Comparison of ENCODE assay signal across 12 cellular contexts in genomic region chr17:72603346-72604242, GRCh38.
A peak's percentile ranks its signal among the peaks of the same experiment; 100 is the strongest.
DNase-seq lines count a peak whose midpoint lies in the region; ATAC-seq, FAIRE-seq and TF ChIP-seq lines count a peak whose summit lies in the region.
"Had no signal": no experiment of that assay in that cellular context is flagged by ENCODE, and none has a peak within 500 bp of the region (broad histone marks: within the 10 kb centered on the region; RNA-seq: fewer than 3 reads in every experiment).

No MANE protein-coding gene starts in this region.

- H4K20me1 ChIP-seq in HepG2 (ENCODE audit: insufficient read depth, low read length) (no peaks in the 10 kb centered on the region), fibroblast of lung (ENCODE audit: control insufficient read depth, extremely low read depth, insufficient read depth, low read length) (no peaks in the 10 kb centered on the region)

- H3K36me3 ChIP-seq in HepG2 (replicated peaks in 1 of 2; ENCODE audit: control insufficient read depth in 1 of 2, insufficient read depth in 2 of 2, low read length in 2 of 2) (no peaks in the 10 kb centered on the region), right lobe of liver (no peaks in the 10 kb centered on the region), fibroblast of lung (ENCODE audit: control insufficient read depth, insufficient read depth, low read length) (no peaks in the 10 kb centered on the region)
- H3K36me3 ChIP-seq in naive thymus-derived CD4-positive, alpha-beta T cell (ENCODE audit: control insufficient read depth in 2 of 3, insufficient read depth in 3 of 3, low read length in 3 of 3): no peaks in the 10 kb centered on the region
- H3K36me3 ChIP-seq: neutrophil, upper lobe of right lung had no signal

- H2AFZ ChIP-seq in HepG2 (ENCODE audit: low read length) (no peak overlapping the region), fibroblast of lung (ENCODE audit: low read length) (no peak overlapping the region)

- H3K4me2 ChIP-seq in HepG2 (ENCODE audit: low read depth, low read length) (peak overlapping the region; percentile 72), fibroblast of lung (ENCODE audit: extremely low read depth, insufficient read depth, low read length) (no peak overlapping the region)

- BruUV-seq in HepG2 (replicated peaks; lab: Mats Ljungman, UMichigan): no TSS peak

- 50% methylated on average over 8 of the region's 8 CpGs for WGBS in HepG2 (ENCODE audit: low lambda C conversion rate)
- 82% methylated on average over 6 of the region's 8 CpGs for WGBS in right lobe of liver (ENCODE audit: insufficient coverage, low coverage, low lambda C conversion rate, missing lambda C conversion rate)

- peaks cover 0 to 18% (median 10%) of the 10 kb centered on the region in 11 donors for H3K9me3 Mint-ChIP-seq in naive thymus-derived CD4-positive, alpha-beta T cell

- H3K27ac ChIP-seq in HepG2 (ENCODE audit: extremely low read length, insufficient read depth, low read length): no peak overlapping the region
- no peak overlapping the region for H3K27ac ChIP-seq in right lobe of liver
- H3K27ac ChIP-seq in fibroblast of lung (ENCODE audit: insufficient read depth, low read length): no peak overlapping the region
- no peak overlapping the region for H3K27ac ChIP-seq in naive thymus-derived CD4-positive, alpha-beta T cell (ENCODE audit: low read depth, low read length)
- H3K27ac ChIP-seq: neutrophil, upper lobe of right lung had no signal

- no peak for TF ChIP-seq EP300 in HepG2 (IDR thresholded peaks at IDR 0.05; ENCODE audit: low read depth in 2 of 2, low read length in 2 of 2)
- no peak for TF ChIP-seq EP300 in HepG2 (CRISPR knock-in tag; IDR thresholded peaks at IDR 0.05; ENCODE audit: borderline replicate concordance)

- H3K36me3 Mint-ChIP-seq in naive thymus-derived CD4-positive, alpha-beta T cell: peaks cover 0 to 15% (median 0%) of the 10 kb centered on the region in 5 donors

- POLR2A ChIA-PET in HepG2 (lab: Yijun Ruan, JAX): interaction anchor here (1.1 to 4.1 kb wide), 14 partner anchors 10 to 81 kb away, joined by 3 to 71 read pairs (median 8); no protein-coding TSS in a partner anchor
- POLR2A ChIA-PET in naive thymus-derived CD4-positive, alpha-beta T cell (lab: Charles Lee): no interaction called here

- CTCF ChIA-PET in HepG2 (lab: Yijun Ruan, JAX; ENCODE audit: low intra/inter-chr PET ratio, low total read pairs): no interaction called here
- CTCF ChIA-PET in naive thymus-derived CD4-positive, alpha-beta T cell (lab: Charles Lee): no interaction called here

- ATAC-seq in HepG2: peak; percentile 20
- no peak for ATAC-seq in right lobe of liver
- ATAC-seq in naive thymus-derived CD4-positive, alpha-beta T cell: no peak
- ATAC-seq in HG02970 (IDR thresholded peaks at IDR 0.05; ENCODE audit: low FRiP score, unreplicated experiment): no peak

- H3K27me3 Mint-ChIP-seq in naive thymus-derived CD4-positive, alpha-beta T cell: peaks cover 12 to 43% (median 41%) of the 10 kb centered on the region in 5 donors

- no peak for TF ChIP-seq CTCF in HepG2 (CRISPR knock-in tag; IDR thresholded peaks at IDR 0.05)
- TF ChIP-seq CTCF in right lobe of liver (IDR thresholded peaks at IDR 0.05): no peak
- TF ChIP-seq CTCF in fibroblast of lung (conservative IDR thresholded peaks at IDR 0.05 in 1 of 2, IDR thresholded peaks at IDR 0.05 in 1 of 2; ENCODE audit: low read depth in 1 of 2, low read length in 2 of 2): no peak

- peak overlapping the region; percentile 9 to 52 (median 11); a peak in 5 of 6 replicates for H3K4me3 ChIP-seq in HepG2 (replicated peaks in 1 of 3; ENCODE audit: insufficient read depth in 1 of 3, low read depth in 2 of 3, low read length in 3 of 3)
- H3K4me3 ChIP-seq in right lobe of liver: no peak overlapping the region
- no peak overlapping the region for H3K4me3 ChIP-seq in fibroblast of lung (replicated peaks in 1 of 4; ENCODE audit: control extremely low read depth in 1 of 4, insufficient read depth in 1 of 4, low read depth in 3 of 4, low read length in 4 of 4)
- no peak overlapping the region for H3K4me3 ChIP-seq in naive thymus-derived CD4-positive, alpha-beta T cell (ENCODE audit: low read length)
- H3K4me3 ChIP-seq: upper lobe of right lung had no signal

- H3K9ac ChIP-seq in HepG2 (ENCODE audit: insufficient read depth, low read depth, low read length) (peak overlapping the region; percentile 3; the same call in 1 of the 2 replicates), fibroblast of lung (ENCODE audit: insufficient read depth, low read length) (no peak overlapping the region)

- H3K27me3 ChIP-seq in HepG2 (ENCODE audit: control insufficient read depth in 1 of 2, insufficient read depth in 2 of 2, low read length in 2 of 2) (no peaks in the 10 kb centered on the region), right lobe of liver (peaks cover 0 to 7% of the 10 kb centered on the region in 2 donors), fibroblast of lung (ENCODE audit: control insufficient read depth, insufficient read depth, low read length) (no peaks in the 10 kb centered on the region)
- no peaks in the 10 kb centered on the region for H3K27me3 ChIP-seq in naive thymus-derived CD4-positive, alpha-beta T cell (ENCODE audit: control insufficient read depth in 2 of 2, insufficient read depth in 2 of 2, low read length in 2 of 2)
- H3K27me3 ChIP-seq: upper lobe of right lung had no signal

- H3K9me3 ChIP-seq in HepG2 (ENCODE audit: low read length): peaks cover 6% of the 10 kb centered on the region; the same call in 1 of the 2 replicates
- no peaks in the 10 kb centered on the region for H3K9me3 ChIP-seq in right lobe of liver
- H3K9me3 ChIP-seq in fibroblast of lung (ENCODE audit: control insufficient read depth, insufficient read depth, low read depth, low read length): no peaks in the 10 kb centered on the region
- no peaks in the 10 kb centered on the region for H3K9me3 ChIP-seq in naive thymus-derived CD4-positive, alpha-beta T cell (ENCODE audit: control insufficient read depth in 2 of 3, low read length in 3 of 3)
- H3K9me3 ChIP-seq: neutrophil, upper lobe of right lung had no signal

- H3K4me3 Mint-ChIP-seq in naive thymus-derived CD4-positive, alpha-beta T cell: no peak overlapping the region

- H3K4me1 ChIP-seq in HepG2 (ENCODE audit: insufficient read depth, low read length) (peaks cover 54% of the 10 kb centered on the region), right lobe of liver (no peaks in the 10 kb centered on the region), fibroblast of lung (ENCODE audit: control insufficient read depth, extremely low read depth, insufficient read depth, low read length) (no peaks in the 10 kb centered on the region)
- H3K4me1 ChIP-seq in naive thymus-derived CD4-positive, alpha-beta T cell (ENCODE audit: control insufficient read depth in 2 of 2, insufficient read depth in 2 of 2, low read length in 2 of 2): no peaks in the 10 kb centered on the region

- intact Hi-C loops in HepG2 (cut with micrococcal nuclease; ENCODE audit: unreplicated experiment) (loop anchor here (1.0 kb wide), 1 partner anchor 11 kb away; no protein-coding TSS in a partner anchor), right lobe of liver (cut with DNase I) (no loop called here)
- intact Hi-C loops in naive thymus-derived CD4-positive, alpha-beta T cell (cut with micrococcal nuclease): no loop called here

- H3K4me1 Mint-ChIP-seq in naive thymus-derived CD4-positive, alpha-beta T cell: no peaks in the 10 kb centered on the region

- no peak overlapping the region for H3K27ac Mint-ChIP-seq in naive thymus-derived CD4-positive, alpha-beta T cell

- DNase-seq in HepG2 (ENCODE audit: low spot score) (no peak), right lobe of liver (no peak), RPMI8226 (peak; percentile 49), fibroblast of lung (ENCODE audit: low read depth in 2 of 2) (peak; percentile 63 to 96), DMS79 treated with DMSO at 0.1 percent for 48 hours (lab: John Stamatoyannopoulos, UW) (no peak), NCI-H774 (lab: John Stamatoyannopoulos, UW) (no peak)
- no peak for DNase-seq in naive thymus-derived CD4-positive, alpha-beta T cell
- DNase-seq: activated effector memory CD4-positive, alpha-beta T cell treated with Interleukin-2 at 50 U/mL for 16 hours; NCI-H82; upper lobe of right lung had no signal

- TF ChIP-seq POLR2A in HepG2 (IDR thresholded peaks at IDR 0.05; ENCODE audit: insufficient read depth in 1 of 2, low read depth in 2 of 2, low read length in 2 of 2) (no peak), right lobe of liver (IDR thresholded peaks at IDR 0.05) (no peak)

- no peak for TF ChIP-seq RAD21 in HepG2 (CRISPR knock-in tag; IDR thresholded peaks at IDR 0.05)

- in situ Hi-C loops in HepG2 (cut with HindIII; ENCODE audit: extremely low pct_ligation_motif_present, low pct_unique_long_range_greater_than_20kb): no loop called here

- no peak for FAIRE-seq in HepG2 (lab: Jason Lieb, UNC)

- H3K79me2 ChIP-seq in HepG2 (ENCODE audit: insufficient read depth, low read length) (no peaks in the 10 kb centered on the region), fibroblast of lung (ENCODE audit: control insufficient read depth, insufficient read depth, low read length) (no peaks in the 10 kb centered on the region)

TF ChIP-seq in HepG2, 621 proteins besides CTCF, POLR2A, EP300 and RAD21 (continues in another document):
- TF ChIP-seq DNMT1 (CRISPR knock-in tag; IDR thresholded peaks at IDR 0.05) (no peak), ZNF790 (CRISPR knock-in tag; IDR thresholded peaks at IDR 0.05; ENCODE audit: borderline replicate concordance) (no peak), ZNF703 (CRISPR knock-in tag; IDR thresholded peaks at IDR 0.05; ENCODE audit: borderline replicate concordance) (no peak), SETDB1 (CRISPR knock-in tag; IDR thresholded peaks at IDR 0.05; ENCODE audit: borderline replicate concordance) (no peak), ARNT2 (CRISPR knock-in tag; IDR thresholded peaks at IDR 0.05; ENCODE audit: low read depth) (0 out of 2 replicates have a peak, but pooled peaks have one; percentile 53), ZBTB42 (CRISPR knock-in tag; IDR thresholded peaks at IDR 0.05) (no peak), ZKSCAN8 (CRISPR knock-in tag; IDR thresholded peaks at IDR 0.05; ENCODE audit: borderline replicate concordance) (no peak), PHF20 (CRISPR knock-in tag; IDR thresholded peaks at IDR 0.05) (0 out of 2 replicates have a peak, but pooled peaks have one; percentile 13), ZNF232 (CRISPR knock-in tag; IDR thresholded peaks at IDR 0.05; ENCODE audit: borderline replicate concordance) (peak; percentile 29; the same call in 1 of the 2 replicates), KLF16 (CRISPR knock-in tag; IDR thresholded peaks at IDR 0.05) (no peak), ZNF660 (CRISPR knock-in tag; IDR thresholded peaks at IDR 0.05; ENCODE audit: borderline replicate concordance, low read depth) (no peak), ZMAT5 (CRISPR knock-in tag; IDR thresholded peaks at IDR 0.05; ENCODE audit: borderline replicate concordance, low read depth) (no peak), ZNF768 (CRISPR knock-in tag; IDR thresholded peaks at IDR 0.05) (peak; percentile 99), ZNF432 (CRISPR knock-in tag; IDR thresholded peaks at IDR 0.05; ENCODE audit: borderline replicate concordance) (no peak)

Comparison
In these comparisons a context has a peak if more than half of its experiments do, and no peak if none do; other contexts are left out.
1. H3K4me3 ChIP-seq: peak in HepG2 (3 of 3); none in right lobe of liver (0 of 3), fibroblast of lung (0 of 4) and naive thymus-derived CD4-positive, alpha-beta T cell (single experiment).
2. DNase-seq: peak in RPMI8226 (single experiment) and fibroblast of lung (2 of 2); none in HepG2 (single experiment), right lobe of liver (0 of 3), naive thymus-derived CD4-positive, alpha-beta T cell (0 of 9), DMS79 treated with DMSO at 0.1 percent for 48 hours (single experiment) and NCI-H774 (single experiment).